Comparison of ENCODE assay signal across 16 cellular contexts in genomic region chr13:114264886-114265611, GRCh38. TPM values are rescaled to one million over a fixed set of nuclear protein-coding genes. Genes with fewer than 3 reads are reported as not detected.
A peak's percentile ranks its signal among the peaks of the same experiment; 100 is the strongest.
DNase-seq lines count a peak whose midpoint lies in the region; ATAC-seq and TF ChIP-seq lines count a peak whose summit lies in the region.
"Had no signal": no experiment of that assay in that cellular context is flagged by ENCODE, and none has a peak within 500 bp of the region (broad histone marks: within the 10 kb centered on the region; RNA-seq: fewer than 3 reads in every experiment).

No MANE protein-coding gene starts in this region.

- H3K9me3 ChIP-seq in subcutaneous abdominal adipose tissue (ENCODE audit: control insufficient read depth in 5 of 5, low read length in 5 of 5) = no peaks in the 10 kb centered on the region
- H3K9me3 ChIP-seq: upper lobe of left lung had no signal

- H3K4me3 Mint-ChIP-seq in activated naive CD4-positive, alpha-beta T cell treated with anti-CD3 and anti-CD28 coated beads, Interleukin-2, amount 10 ng/mL, durations not matched to agents 7 days and 5 days = no peak overlapping the region
- no peak overlapping the region for H3K4me3 Mint-ChIP-seq in activated T-helper 17 cell treated with anti-CD3 and anti-CD28 coated beads, Interleukin-2, amount 50 U/mL, for 72 hours

- TF ChIP-seq CTCF in fibroblast of pulmonary artery (IDR thresholded peaks at IDR 0.05; ENCODE audit: low read length, missing control alignments) = no peak

- H3K27ac ChIP-seq in subcutaneous abdominal adipose tissue (ENCODE audit: low read depth, low read length) = peak overlapping the region; percentile 81
- H3K27ac ChIP-seq: upper lobe of left lung had no signal

- H3K27me3 ChIP-seq in subcutaneous abdominal adipose tissue (ENCODE audit: control insufficient read depth in 5 of 5, insufficient read depth in 4 of 5, low read length in 5 of 5) = no peaks in the 10 kb centered on the region
- H3K27me3 ChIP-seq: upper lobe of left lung had no signal

- H3K4me3 ChIP-seq in fibroblast of pulmonary artery (replicated peaks; ENCODE audit: low read depth, low read length) (no peak overlapping the region), subcutaneous abdominal adipose tissue (ENCODE audit: low read depth in 1 of 5, low read length in 5 of 5) (no peak overlapping the region)
- H3K4me3 ChIP-seq: K562, upper lobe of left lung had no signal

- H3K9ac ChIP-seq in subcutaneous abdominal adipose tissue (ENCODE audit: low read length in 5 of 5) = no peak overlapping the region

- H3K27ac Mint-ChIP-seq in activated naive CD4-positive, alpha-beta T cell treated with anti-CD3 and anti-CD28 coated beads, Interleukin-2, amount 10 ng/mL, durations not matched to agents 7 days and 5 days = peak overlapping the region; percentile 35
- H3K27ac Mint-ChIP-seq in activated naive CD4-positive, alpha-beta T cell treated with anti-CD3 and anti-CD28 coated beads, Interleukin-2, amount 50 U/mL, for 72 hours = no peak overlapping the region
- peak overlapping the region; percentile 20 for H3K27ac Mint-ChIP-seq in activated T-helper 17 cell treated with anti-CD3 and anti-CD28 coated beads, Interleukin-2, amount 50 U/mL, for 72 hours

- CTCF ChIA-PET in activated naive CD4-positive, alpha-beta T cell treated with anti-CD3 and anti-CD28 coated beads, Interleukin-2, amount 10 ng/mL, durations not matched to agents 7 days and 5 days (lab: Charles Lee) = no interaction called here

- peaks cover 66% of the 10 kb centered on the region for H3K4me1 Mint-ChIP-seq in activated naive CD4-positive, alpha-beta T cell treated with anti-CD3 and anti-CD28 coated beads, Interleukin-2, amount 10 ng/mL, durations not matched to agents 7 days and 5 days
- H3K4me1 Mint-ChIP-seq in activated T-helper 17 cell treated with anti-CD3 and anti-CD28 coated beads, Interleukin-2, amount 50 U/mL, for 72 hours = peaks cover 37% of the 10 kb centered on the region

- H3K27me3 Mint-ChIP-seq in activated naive CD4-positive, alpha-beta T cell treated with anti-CD3 and anti-CD28 coated beads, Interleukin-2, amount 10 ng/mL, durations not matched to agents 7 days and 5 days = no peaks in the 10 kb centered on the region
- H3K27me3 Mint-ChIP-seq in activated T-helper 17 cell treated with anti-CD3 and anti-CD28 coated beads, Interleukin-2, amount 50 U/mL, for 72 hours = no peaks in the 10 kb centered on the region

- peaks cover 72% of the 10 kb centered on the region for H3K36me3 Mint-ChIP-seq in activated naive CD4-positive, alpha-beta T cell treated with anti-CD3 and anti-CD28 coated beads, Interleukin-2, amount 10 ng/mL, durations not matched to agents 7 days and 5 days
- H3K36me3 Mint-ChIP-seq in activated naive CD4-positive, alpha-beta T cell treated with anti-CD3 and anti-CD28 coated beads, Interleukin-2, amount 50 U/mL, for 72 hours = peaks cover 31 to 59% of the 10 kb centered on the region in 2 donors
- H3K36me3 Mint-ChIP-seq in activated T-helper 17 cell treated with anti-CD3 and anti-CD28 coated beads, Interleukin-2, amount 50 U/mL, for 72 hours (ENCODE audit: low read depth) = peaks cover 99% of the 10 kb centered on the region

- ATAC-seq in activated naive CD4-positive, alpha-beta T cell treated with anti-CD3 and anti-CD28 coated beads, Interleukin-2, amount 50 U/mL, for 72 hours = no peak
- ATAC-seq in activated T-helper 17 cell treated with anti-CD3 and anti-CD28 coated beads, Interleukin-2, amount 50 U/mL, for 72 hours (replicated peaks) = no peak
- ATAC-seq in GM21360 (IDR thresholded peaks at IDR 0.05; ENCODE audit: unreplicated experiment) = no peak
- ATAC-seq: K562 had no signal

- peaks cover 0 to 13% (median 10%) of the 10 kb centered on the region in 5 donors for H3K4me1 ChIP-seq in subcutaneous abdominal adipose tissue (ENCODE audit: control insufficient read depth in 5 of 5, insufficient read depth in 5 of 5, low read length in 5 of 5)
- H3K4me1 ChIP-seq: upper lobe of left lung had no signal

- DNase-seq in activated naive CD4-positive, alpha-beta T cell treated with anti-CD3 and anti-CD28 coated beads, Interleukin-2, amount 10 ng/mL, durations not matched to agents 7 days and 5 days = no peak
- DNase-seq in activated naive CD4-positive, alpha-beta T cell treated with anti-CD3 and anti-CD28 coated beads, Interleukin-2, amount 50 U/mL, for 72 hours (ENCODE audit: low spot score in 2 of 2) = no peak
- DNase-seq in fibroblast of pulmonary artery (ENCODE audit: low read depth) (peak; percentile 44), cerebellar nuclear complex (lab: John Stamatoyannopoulos, UW) (no peak), posterior vena cava (ENCODE audit: low spot score) (no peak)
- DNase-seq: Calu3; GDM1; NCI-H1417; NCI-H226; Right ventricle myocardium superior; stimulated activated naive CD4-positive, alpha-beta T cell; upper lobe of left lung had no signal

- H3K36me3 ChIP-seq in subcutaneous abdominal adipose tissue (ENCODE audit: control insufficient read depth in 5 of 5, insufficient read depth in 5 of 5, low read length in 5 of 5) = peaks cover 33 to 94% (median 82%) of the 10 kb centered on the region in 5 donors

- peaks cover 5% of the 10 kb centered on the region for H3K9me3 Mint-ChIP-seq in activated naive CD4-positive, alpha-beta T cell treated with anti-CD3 and anti-CD28 coated beads, Interleukin-2, amount 10 ng/mL, durations not matched to agents 7 days and 5 days
- H3K9me3 Mint-ChIP-seq in activated naive CD4-positive, alpha-beta T cell treated with anti-CD3 and anti-CD28 coated beads, Interleukin-2, amount 50 U/mL, for 72 hours = no peaks in the 10 kb centered on the region
- no peaks in the 10 kb centered on the region for H3K9me3 Mint-ChIP-seq in activated T-helper 17 cell treated with anti-CD3 and anti-CD28 coated beads, Interleukin-2, amount 50 U/mL, for 72 hours

- intact Hi-C loops in posterior vena cava (cut with DNase I) = no loop called here

RNA-seq across cellular contexts. Expression of gene UPF3A, which starts 16.4 kb away (rescaled TPM):
- total RNA-seq in activated naive CD4-positive, alpha-beta T cell treated with anti-CD3 and anti-CD28 coated beads, Interleukin-2, amount 50 U/mL, for 72 hours = 10 to 100 TPM; 42.2 to 76.8 TPM
- total RNA-seq in activated T-helper 17 cell treated with anti-CD3 and anti-CD28 coated beads, Interleukin-2, amount 50 U/mL, for 72 hours = 10 to 100 TPM; 45.7 to 60.4 TPM
- 10 to 100 TPM; 35.2 to 36.7 TPM for total RNA-seq in posterior vena cava

RNA-seq across cellular contexts. Expression of gene CDC16, which starts 30.4 kb away (rescaled TPM):
- total RNA-seq in activated naive CD4-positive, alpha-beta T cell treated with anti-CD3 and anti-CD28 coated beads, Interleukin-2, amount 50 U/mL, for 72 hours = 100 to 1,000 TPM in 1 of 2 donors, 10 to 100 TPM in 1; 85.1 to 108 TPM
- 100 to 1,000 TPM in 1 of 2 donors, 10 to 100 TPM in 1; 61.9 to 100 TPM for total RNA-seq in activated T-helper 17 cell treated with anti-CD3 and anti-CD28 coated beads, Interleukin-2, amount 50 U/mL, for 72 hours
- total RNA-seq in posterior vena cava = 10 to 100 TPM; 46.8 TPM

RNA-seq across cellular contexts. Expression of gene CHAMP1, which starts 49.3 kb away (rescaled TPM):
- 10 to 100 TPM; 29.2 to 40.5 TPM for total RNA-seq in activated naive CD4-positive, alpha-beta T cell treated with anti-CD3 and anti-CD28 coated beads, Interleukin-2, amount 50 U/mL, for 72 hours
- total RNA-seq in activated T-helper 17 cell treated with anti-CD3 and anti-CD28 coated beads, Interleukin-2, amount 50 U/mL, for 72 hours = 10 to 100 TPM; 26.6 to 34.6 TPM
- 10 to 100 TPM; 16.3 to 16.4 TPM for total RNA-seq in posterior vena cava

Comparison
In these comparisons a context has a peak if more than half of its experiments do, and no peak if none do; other contexts are left out.
1. H3K27ac Mint-ChIP-seq: peak in activated naive CD4-positive, alpha-beta T cell treated with anti-CD3 and anti-CD28 coated beads, Interleukin-2, amount 10 ng/mL, durations not matched to agents 7 days and 5 days (single experiment) and activated T-helper 17 cell treated with anti-CD3 and anti-CD28 coated beads, Interleukin-2, amount 50 U/mL, for 72 hours (single experiment); none in activated naive CD4-positive, alpha-beta T cell treated with anti-CD3 and anti-CD28 coated beads, Interleukin-2, amount 50 U/mL, for 72 hours (0 of 2).